Comparison of ENCODE assay signal across 21 cellular contexts in genomic region chr16:53024045-53024444, GRCh38. TPM values are rescaled to one million over a fixed set of nuclear protein-coding genes. Genes with fewer than 3 reads are reported as not detected.
DNase-seq lines count a peak whose midpoint lies in the region; ATAC-seq and TF ChIP-seq lines count a peak whose summit lies in the region.
"Had no signal": no experiment of that assay in that cellular context is flagged by ENCODE, and none has a peak within 500 bp of the region (broad histone marks: within the 10 kb centered on the region; RNA-seq: fewer than 3 reads in every experiment).

No MANE protein-coding gene starts in this region.

- no peaks in the 10 kb centered on the region for H3K9me2 ChIP-seq in GM23248 (ENCODE audit: insufficient read depth)

- no peak overlapping the region for H2AFZ ChIP-seq in GM23248

- H3K4me3 ChIP-seq in GM23248 (no peak overlapping the region), tibial artery (no peak overlapping the region)

- H3F3A ChIP-seq in GM23248 (ENCODE audit: insufficient read depth) = no peaks in the 10 kb centered on the region

- no peak overlapping the region for H3K9ac ChIP-seq in GM23248

- DNase-seq in GM23248 = peak; percentile 20
- no peak for DNase-seq in foreskin keratinocyte
- DNase-seq in tibial artery = no peak
- no peak for DNase-seq in SKM-1 (lab: John Stamatoyannopoulos, UW; ENCODE audit: unreplicated experiment)
- DNase-seq: ACHN; Calu3; CD4-positive, alpha-beta T cell; DMS79; GOT3; NCI-H1930; NCI-H2171 treated with DMSO at 0.1 percent for 48 hours; NCI-H510A; NCI-H82; SHP77; T-helper 17 cell had no signal

- H3K27ac ChIP-seq in GM23248 (no peak overlapping the region), foreskin keratinocyte (peak overlapping the region; percentile 36), tibial artery (no peak overlapping the region)
- H3K27ac ChIP-seq: HL-60 had no signal

- in situ Hi-C loops in GM23248 (cut with MboI) = no loop called here

- no peaks in the 10 kb centered on the region for H3K36me3 ChIP-seq in GM23248 (ENCODE audit: low read depth)
- H3K36me3 ChIP-seq in tibial artery = no peaks in the 10 kb centered on the region

- no peak overlapping the region for H3K4me2 ChIP-seq in GM23248 (ENCODE audit: unreplicated experiment)

- H3K79me2 ChIP-seq in GM23248 (ENCODE audit: insufficient read depth) = no peaks in the 10 kb centered on the region

- H3K27me3 ChIP-seq in GM23248 (replicated peaks; ENCODE audit: insufficient read depth) = no peaks in the 10 kb centered on the region
- H3K27me3 ChIP-seq in foreskin keratinocyte = peaks cover 4% of the 10 kb centered on the region
- no peaks in the 10 kb centered on the region for H3K27me3 ChIP-seq in tibial artery

- ATAC-seq in GM18505 (IDR thresholded peaks at IDR 0.05; ENCODE audit: unreplicated experiment) = peak; percentile 52
- peak; percentile 48 for ATAC-seq in HG03378 (IDR thresholded peaks at IDR 0.05; ENCODE audit: unreplicated experiment)
- peak; percentile 53 for ATAC-seq in foreskin keratinocyte
- no peak for ATAC-seq in GM18909 (IDR thresholded peaks at IDR 0.05; ENCODE audit: poor library complexity, unreplicated experiment)
- ATAC-seq in HG03108 (IDR thresholded peaks at IDR 0.05; ENCODE audit: unreplicated experiment) = no peak
- ATAC-seq: SK-N-SH treated with all-trans-retinoic acid at 6 μM for 48 hours, T-helper 17 cell had no signal

- 99% methylated on average over 4 of the region's 4 CpGs for WGBS in GM23248 (ENCODE audit: low coverage in 1 of 2, low lambda C conversion rate in 2 of 2, missing lambda C conversion rate in 2 of 2), 2 experiments

- H3K9me3 ChIP-seq in GM23248 (ENCODE audit: low read depth) (no peaks in the 10 kb centered on the region), tibial artery (no peaks in the 10 kb centered on the region)

- TF ChIP-seq POLR2A in GM18505 (IDR thresholded peaks at IDR 0.05; ENCODE audit: borderline replicate concordance, extremely low read depth, insufficient read depth, insufficient read length) = no peak

- TF ChIP-seq CTCF in foreskin keratinocyte (conservative IDR thresholded peaks at IDR 0.05) (no peak), tibial artery (IDR thresholded peaks at IDR 0.05) (no peak)

- intact Hi-C loops in tibial artery (cut with DNase I; ENCODE audit: low total_unique reads) = no loop called here

- H3K4me1 ChIP-seq in GM23248 (ENCODE audit: insufficient read depth) (no peaks in the 10 kb centered on the region), foreskin keratinocyte (no peaks in the 10 kb centered on the region), tibial artery (no peaks in the 10 kb centered on the region)

- no peaks in the 10 kb centered on the region for H4K20me1 ChIP-seq in GM23248 (ENCODE audit: insufficient read depth)

RNA-seq across cellular contexts. Expression of gene CHD9NB, which starts 28.7 kb away (rescaled TPM):
- 0.22 and 0.25 TPM in 2 replicates for total RNA-seq in GM23248 (2014; rRNA removed; shearing (Covaris generic))
- polyA plus RNA-seq in GM23248 (2016; fragmentation: Nextera tagmentation; extraction: Ambion mirVana) (0.15 and 0.20 TPM in 2 replicates), foreskin keratinocyte (0.48 and 0.50 TPM in 2 replicates)
- 0.67 and 0.88 TPM in 2 replicates for total RNA-seq in foreskin keratinocyte
- total RNA-seq: CD4-positive, alpha-beta T cell had no signal

RNA-seq across cellular contexts. Expression of gene CHD9, which starts 30.7 kb away (rescaled TPM):
- total RNA-seq in GM23248 (2014; rRNA removed; shearing (Covaris generic)) = 20.5 and 24.0 TPM in 2 replicates
- polyA plus RNA-seq in GM23248 (2016; fragmentation: Nextera tagmentation; extraction: Ambion mirVana) (38.1 and 47.4 TPM in 2 replicates), foreskin keratinocyte (3.7 and 4.1 TPM in 2 replicates)
- total RNA-seq in foreskin keratinocyte = 26.2 and 28.5 TPM in 2 replicates

Comparison
In these comparisons a context has a peak if more than half of its experiments do, and no peak if none do; other contexts are left out.
1. ATAC-seq: peak in GM18505 (single experiment), HG03378 (single experiment) and foreskin keratinocyte (single experiment); none in GM18909 (single experiment) and HG03108 (single experiment).